ENCODE assay signal across 21 cellular contexts in the genomic region with DNA sequence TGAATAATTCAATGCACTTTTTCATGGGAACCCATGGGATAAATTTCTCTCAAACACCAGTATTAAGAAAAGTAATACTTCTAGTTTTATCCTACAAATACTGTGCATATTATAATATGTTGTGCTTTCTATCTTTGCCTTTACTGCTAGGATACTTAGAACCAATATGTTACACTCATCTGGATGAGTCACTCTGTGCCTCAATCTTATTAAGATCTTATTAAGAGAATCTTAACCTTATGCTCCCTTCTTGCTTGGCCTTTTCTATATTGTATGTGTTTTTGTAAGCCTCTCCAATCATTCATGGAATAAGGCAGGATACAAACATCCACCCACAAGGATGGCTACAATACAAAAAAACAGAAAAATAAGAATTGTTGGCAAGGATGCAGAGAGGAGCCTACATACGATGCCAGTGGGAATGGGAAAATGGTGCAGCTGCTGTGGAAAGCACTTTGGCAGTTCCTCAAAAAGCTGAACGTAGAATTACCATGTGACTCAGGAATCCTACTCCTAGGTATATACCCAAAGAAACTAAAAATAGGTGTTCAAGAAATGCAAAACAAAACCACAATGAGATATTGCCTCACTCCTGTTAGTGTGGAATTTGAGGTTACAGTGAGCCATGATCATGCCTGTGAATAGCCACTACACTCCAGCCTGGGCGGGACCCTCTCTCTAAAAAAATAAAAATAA. TPM values are rescaled to one million over a fixed set of nuclear protein-coding genes. Genes with fewer than 3 reads are reported as not detected.
DNase-seq lines count a peak whose midpoint lies in the region; ATAC-seq and TF ChIP-seq lines count a peak whose summit lies in the region.
"Had no signal": no experiment of that assay in that cellular context is flagged by ENCODE, and none has a peak within 500 bp of the region (broad histone marks: within the 10 kb centered on the region; RNA-seq: fewer than 3 reads in every experiment).

No MANE protein-coding gene starts in this region.

- H3K9me3 Mint-ChIP-seq in nephron progenitor cell = peaks cover 16% of the 10 kb centered on the region

- H3K4me1 ChIP-seq in IMR-90 (ENCODE audit: control insufficient read depth, insufficient read depth, low read length) = peaks cover 19% of the 10 kb centered on the region
- H3K4me1 ChIP-seq in testis = no peaks in the 10 kb centered on the region
- H3K4me1 ChIP-seq in hepatocyte (ENCODE audit: insufficient read depth) = no peaks in the 10 kb centered on the region
- H3K4me1 ChIP-seq: gastrocnemius medialis, HAP-1, right lobe of liver, tibial artery had no signal

- no peak for TF ChIP-seq POLR2A in IMR-90 (IDR thresholded peaks at IDR 0.05; ENCODE audit: low read depth, low read length)
- TF ChIP-seq POLR2A in testis (IDR thresholded peaks at IDR 0.05) = no peak

- no peaks in the 10 kb centered on the region for H3K79me2 ChIP-seq in hepatocyte

- dilution Hi-C loops in IMR-90 (cut with HindIII; ENCODE audit: low sequenced_read_pairs, unreplicated experiment) = no loop called here

- no peaks in the 10 kb centered on the region for H3K27me3 ChIP-seq in IMR-90 (ENCODE audit: control insufficient read depth, insufficient read depth, low read length)
- no peaks in the 10 kb centered on the region for H3K27me3 ChIP-seq in testis
- no peaks in the 10 kb centered on the region for H3K27me3 ChIP-seq in hepatocyte
- H3K27me3 ChIP-seq: gastrocnemius medialis, right lobe of liver, tibial artery had no signal

- peaks cover 24% of the 10 kb centered on the region for H3K36me3 Mint-ChIP-seq in nephron progenitor cell (ENCODE audit: low read depth)
- H3K36me3 Mint-ChIP-seq: immature natural killer cell had no signal

- H2AFZ ChIP-seq in IMR-90 (replicated peaks; ENCODE audit: low read length, poor library complexity) (no peak overlapping the region), hepatocyte (no peak overlapping the region)

- no peak overlapping the region for H3K23ac ChIP-seq in IMR-90 (ENCODE audit: low read depth, low read length)

- H3K9ac ChIP-seq in IMR-90 (ENCODE audit: low read depth, low read length) = no peak overlapping the region

- H3K4me2 ChIP-seq in IMR-90 (ENCODE audit: low read depth, low read length) (peak overlapping the region; percentile 34; the same call in 1 of the 2 replicates), hepatocyte (no peak overlapping the region)

- no TSS peak for BruUV-seq in IMR-90 (replicated peaks; lab: Mats Ljungman, UMichigan)

- H3K4me3 ChIP-seq in AG09309 (ENCODE audit: control insufficient read depth, low read depth, low read length) (no peak overlapping the region), IMR-90 (ENCODE audit: insufficient read depth, low read depth, low read length) (no peak overlapping the region), testis (no peak overlapping the region), hepatocyte (no peak overlapping the region)
- H3K4me3 ChIP-seq: gastrocnemius medialis, HAP-1, right lobe of liver, tibial artery had no signal

- H3K27ac ChIP-seq in IMR-90 (ENCODE audit: insufficient read depth, low read length) (peak overlapping the region; percentile 83), testis (no peak overlapping the region), hepatocyte (no peak overlapping the region)
- H3K27ac ChIP-seq: gastrocnemius medialis, right lobe of liver, tibial artery, WERI-Rb-1 had no signal

- peak overlapping the region; percentile 16 to 73; a peak in 1 of 4 replicates for H4K8ac ChIP-seq in IMR-90 (ENCODE audit: low read depth in 2 of 2, low read length in 2 of 2)

- peaks cover 15 to 26% of the 10 kb centered on the region in 2 experiments; a peak in 3 of 4 replicates for H3K79me1 ChIP-seq in IMR-90 (ENCODE audit: low read depth in 1 of 2, low read length in 2 of 2)

- no peaks in the 10 kb centered on the region for H3K9me2 ChIP-seq in hepatocyte (replicated peaks; ENCODE audit: insufficient read depth)

- H4K20me1 ChIP-seq in IMR-90 (ENCODE audit: insufficient read depth, low read length) (no peaks in the 10 kb centered on the region), hepatocyte (ENCODE audit: insufficient read depth, poor library complexity, severe bottlenecking) (no peaks in the 10 kb centered on the region)

- no peak overlapping the region for H3K56ac ChIP-seq in IMR-90 (ENCODE audit: extremely low read depth, insufficient read depth, low read length)

- H2AK9ac ChIP-seq in IMR-90 (replicated peaks; ENCODE audit: low read depth, low read length, poor library complexity) = no peak overlapping the region

- peak overlapping the region; percentile 2; the same call in 1 of the 3 replicates for H2BK15ac ChIP-seq in IMR-90 (ENCODE audit: low read depth, low read length)

- DNase-seq in AG09309 (ENCODE audit: low read depth) (peak; percentile 46), IMR-90 (peak; percentile 89), astrocyte of the hippocampus (ENCODE audit: low read depth, low spot score) (peak; percentile 75), inferior parietal cortex (ENCODE audit: extremely low spot score) (peak; percentile 5), nephron progenitor cell (no peak), testis (no peak), hepatocyte (ENCODE audit: low spot score) (no peak)
- DNase-seq in stimulated activated CD8-positive, alpha-beta memory T cell treated with anti-CD3 and anti-CD28 coated beads, Interleukin-4, amount 100 ng/mL, for 48 hours = no peak
- DNase-seq: activated effector memory CD4-positive, alpha-beta T cell treated with Interleukin-2 at 50 U/mL for 16 hours; C1 segment of cervical spinal cord; DMS53; effector CD8-positive, alpha-beta T cell; gastrocnemius medialis; immature natural killer cell; NCI-H1417 treated with DMSO at 0.1 percent for 48 hours; right lobe of liver; stimulated activated CD4-positive, alpha-beta T cell treated with anti-CD3 and anti-CD28 coated beads, Interleukin-4, amount 100 ng/mL, for 1 hour; SW 1271; tibial artery; WERI-Rb-1 had no signal

- TF ChIP-seq RAD21 in IMR-90 (IDR thresholded peaks at IDR 0.05; ENCODE audit: low read length) = no peak

- ATAC-seq in IMR-90 (ENCODE audit: low read depth) = no peak; the same call in 1 of the 2 replicates
- ATAC-seq: gastrocnemius medialis, right lobe of liver had no signal

- POLR2A ChIA-PET in IMR-90 (lab: Charles Lee; ENCODE audit: unreplicated experiment) = no interaction called here

- H3K18ac ChIP-seq in IMR-90 (ENCODE audit: low read depth, low read length) = peak overlapping the region; percentile 61

- H2AK5ac ChIP-seq in IMR-90 (ENCODE audit: low read depth, low read length) = 0 out of 2 replicates have a peak overlapping the region, but pooled peaks have one; percentile 53

- no peak overlapping the region for H3K27ac Mint-ChIP-seq in nephron progenitor cell
- H3K27ac Mint-ChIP-seq: immature natural killer cell had no signal

- H3K9me1 ChIP-seq in IMR-90 (ENCODE audit: insufficient read depth, low read length) = peaks cover 13% of the 10 kb centered on the region

- H4K5ac ChIP-seq in IMR-90 (ENCODE audit: low read depth, low read length) = peak overlapping the region; percentile 32; the same call in 1 of the 2 replicates

- CTCF ChIA-PET in IMR-90 (lab: Yijun Ruan, JAX) = no interaction called here

- peak overlapping the region; percentile 89 for H2BK5ac ChIP-seq in IMR-90 (ENCODE audit: low read depth, low read length, poor library complexity, severe bottlenecking)

- TF ChIP-seq CTCF in AG09309 (IDR thresholded peaks at IDR 0.05; ENCODE audit: control insufficient read depth, insufficient read depth, low read depth, low read length, missing control alignments) (no peak), IMR-90 (conservative IDR thresholded peaks at IDR 0.05; ENCODE audit: low read depth, low read length) (no peak), nephron progenitor cell (IDR thresholded peaks at IDR 0.05) (no peak), testis (IDR thresholded peaks at IDR 0.05) (no peak), hepatocyte (IDR thresholded peaks at IDR 0.05; ENCODE audit: poor library complexity) (no peak)

- in situ Hi-C loops in IMR-90 (cut with MboI; ENCODE audit: low sequenced_read_pairs) = no loop called here

- peak overlapping the region; percentile 61 for H3K4ac ChIP-seq in IMR-90 (ENCODE audit: low read depth, low read length)

- peak overlapping the region; percentile 83 for H2BK20ac ChIP-seq in IMR-90 (ENCODE audit: low read depth, low read length)

- H3K27me3 Mint-ChIP-seq in nephron progenitor cell (ENCODE audit: low read depth, poor library complexity) = no peaks in the 10 kb centered on the region

- 0 out of 2 replicates have a peak overlapping the region, but pooled peaks have one; percentile 5 for H3K14ac ChIP-seq in IMR-90 (replicated peaks; ENCODE audit: low read depth, low read length)

- H3K9me3 ChIP-seq in IMR-90 (ENCODE audit: control insufficient read depth, insufficient read depth, low read length) (peaks cover 3% of the 10 kb centered on the region), testis (no peaks in the 10 kb centered on the region), hepatocyte (ENCODE audit: low read depth) (no peaks in the 10 kb centered on the region)
- H3K9me3 ChIP-seq: gastrocnemius medialis, right lobe of liver had no signal

- no CpG with 5 or more reads among the region's 3 CpGs for WGBS in IMR-90 (ENCODE audit: extremely low coverage in 2 of 2, insufficient read length in 1 of 2), 2 experiments
- 77 to 80% methylated on average over 3 of the region's 3 CpGs for WGBS in testis, 2 donors
- 90% methylated on average over 3 of the region's 3 CpGs for WGBS in hepatocyte (ENCODE audit: low lambda C conversion rate, missing lambda C conversion rate)

- H2BK120ac ChIP-seq in IMR-90 (ENCODE audit: low read depth, low read length) = peak overlapping the region; percentile 54

- H3K4me1 Mint-ChIP-seq in nephron progenitor cell = no peaks in the 10 kb centered on the region
- H3K4me1 Mint-ChIP-seq: immature natural killer cell had no signal

- intact Hi-C loops in IMR-90 (cut with micrococcal nuclease) (loop anchor here (5.0 kb wide), 1 partner anchor 617 kb away; the partner anchor contains the start of gene MTCL1), testis (cut with DNase I; ENCODE audit: low total_unique reads) (no loop called here)

- no peak overlapping the region for H4K91ac ChIP-seq in IMR-90 (ENCODE audit: insufficient read depth, low read depth, low read length)

- no peak overlapping the region for H3K4me3 Mint-ChIP-seq in nephron progenitor cell
- H3K4me3 Mint-ChIP-seq: immature natural killer cell had no signal

- H3K36me3 ChIP-seq in IMR-90 (ENCODE audit: control insufficient read depth, insufficient read depth, low read length) = peaks cover 1% of the 10 kb centered on the region; the same call in 1 of the 2 replicates
- no peaks in the 10 kb centered on the region for H3K36me3 ChIP-seq in testis (ENCODE audit: low read depth, missing control alignments)
- no peaks in the 10 kb centered on the region for H3K36me3 ChIP-seq in hepatocyte (replicated peaks; ENCODE audit: insufficient read depth, low read depth)
- H3K36me3 ChIP-seq: gastrocnemius medialis, HAP-1, right lobe of liver, tibial artery, WERI-Rb-1 had no signal

RNA-seq across cellular contexts. Expression of gene TWSG1, which starts 10.7 kb away (rescaled TPM):
- total RNA-seq in IMR-90 (2012; rRNA removed) = 115 and 151 TPM in 2 replicates
- polyA plus RNA-seq in IMR-90 (2012; rRNA removed) = 69.4 and 80.4 TPM in 2 replicates
- polyA plus RNA-seq in IMR-90 (2012; cell fraction: cytosol; rRNA removed) = 40.7 and 86.9 TPM in 2 replicates
- 10.9 and 32.1 TPM in 2 replicates for polyA plus RNA-seq in IMR-90 (2012; cell fraction: nucleus; rRNA removed; ENCODE audit: low replicate concordance)
- 10 to 100 TPM; 20.1 to 23.8 TPM for total RNA-seq in testis
- 26.6 TPM for polyA plus RNA-seq in testis (ENCODE audit: insufficient read depth, low read depth, low replicate concordance)
- total RNA-seq in hepatocyte = 60.5 and 61.4 TPM in 2 replicates
- 35.7 and 36.7 TPM in 2 replicates for polyA plus RNA-seq in hepatocyte

Comparison
In these comparisons a context has a peak if more than half of its experiments do, and no peak if none do; other contexts are left out.
1. DNase-seq: peak in AG09309 (single experiment), IMR-90 (single experiment), astrocyte of the hippocampus (single experiment) and inferior parietal cortex (single experiment); none in nephron progenitor cell (single experiment), testis (single experiment), hepatocyte (single experiment) and stimulated activated CD8-positive, alpha-beta memory T cell treated with anti-CD3 and anti-CD28 coated beads, Interleukin-4, amount 100 ng/mL, for 48 hours (single experiment).